8 cellular contexts compared by ENCODE assay signal in genomic region chr19:6260912-6261636, GRCh38. TPM values are rescaled to one million over a fixed set of nuclear protein-coding genes. Genes with fewer than 3 reads are reported as not detected.
DNase-seq lines count a peak whose midpoint lies in the region; ATAC-seq, FAIRE-seq and TF ChIP-seq lines count a peak whose summit lies in the region.

No MANE protein-coding gene starts in this region.

- no peak overlapping the region for H4K5ac ChIP-seq in H1 (ENCODE audit: insufficient read length, low read depth, low read length)

- no peak overlapping the region for H2BK15ac ChIP-seq in H1 (ENCODE audit: low read length)

- peak; percentile 42 to 68 for TF ChIP-seq RAD21 in H1 (IDR thresholded peaks at IDR 0.05 in 1 of 2, conservative IDR thresholded peaks at IDR 0.05 in 1 of 2; ENCODE audit: low read depth in 2 of 2, low read length in 2 of 2)

- H4K8ac ChIP-seq in H1 (ENCODE audit: extremely low read depth, insufficient read depth, low read length) = no peak overlapping the region

- H2BK12ac ChIP-seq in H1 (ENCODE audit: low read depth, low read length) = no peak overlapping the region

- TF ChIP-seq CTCF in RWPE2 (IDR thresholded peaks at IDR 0.05; ENCODE audit: poor library complexity, severe bottlenecking) = peak; percentile 39
- peak; percentile 67 to 82 (median 82) for TF ChIP-seq CTCF in H1 (IDR thresholded peaks at IDR 0.05; ENCODE audit: control extremely low read depth in 1 of 3, insufficient read depth in 1 of 3, low read depth in 1 of 3, low read length in 3 of 3)
- peak; percentile 59 for TF ChIP-seq CTCF in osteocyte (IDR thresholded peaks at IDR 0.05)

- peaks cover 26% of the 10 kb centered on the region for H3K4me1 Mint-ChIP-seq in osteocyte (ENCODE audit: unreplicated experiment)

- no peak overlapping the region for H2BK120ac ChIP-seq in H1 (replicated peaks; ENCODE audit: low read depth, low read length)

- TF ChIP-seq POLR2A in H1 (IDR thresholded peaks at IDR 0.05; ENCODE audit: control extremely low read depth in 1 of 2, low read depth in 2 of 2, low read length in 2 of 2) = no peak

- H3K4me3 ChIP-seq in RWPE2 (ENCODE audit: severe bottlenecking) (no peak overlapping the region), H1 (ENCODE audit: extremely low read depth in 1 of 4, insufficient read depth in 2 of 4, low read depth in 3 of 4, low read length in 4 of 4) (no peak overlapping the region)

- H3K9me3 Mint-ChIP-seq in osteocyte (ENCODE audit: unreplicated experiment) = no peaks in the 10 kb centered on the region

- H2BK20ac ChIP-seq in H1 (ENCODE audit: low read length) = no peak overlapping the region

- H3K27ac ChIP-seq in RWPE2 (ENCODE audit: poor library complexity, severe bottlenecking) (no peak overlapping the region), H1 (ENCODE audit: low read depth, low read length) (no peak overlapping the region)

- peaks cover 23% of the 10 kb centered on the region for H3K79me1 ChIP-seq in H1 (ENCODE audit: low read depth, low read length)

- no peak overlapping the region for H3K4me2 ChIP-seq in H1 (ENCODE audit: insufficient read depth in 1 of 2, low read depth in 2 of 2, low read length in 2 of 2)

- H2BK5ac ChIP-seq in H1 (ENCODE audit: low read depth, low read length) = no peak overlapping the region

- H3K18ac ChIP-seq in H1 (ENCODE audit: extremely low read depth, low read length) = no peak overlapping the region

- peaks cover 4 to 21% of the 10 kb centered on the region in 2 experiments for H4K20me1 ChIP-seq in H1 (replicated peaks in 1 of 2; ENCODE audit: control insufficient read depth in 1 of 2, insufficient read depth in 2 of 2, low read length in 2 of 2)

- no peaks in the 10 kb centered on the region for H3K9me3 ChIP-seq in RWPE2 (ENCODE audit: severe bottlenecking)
- H3K9me3 ChIP-seq in H1 (ENCODE audit: insufficient read depth in 2 of 2, low read depth in 1 of 2, low read length in 1 of 2) = no peaks in the 10 kb centered on the region

- no peak overlapping the region for H3K4me3 Mint-ChIP-seq in osteocyte (ENCODE audit: unreplicated experiment)

- H3K14ac ChIP-seq in H1 (ENCODE audit: insufficient read length) = no peak overlapping the region

- H4K91ac ChIP-seq in H1 (replicated peaks; ENCODE audit: insufficient read length, low read length) = no peak overlapping the region

- no peaks in the 10 kb centered on the region for H3K27me3 Mint-ChIP-seq in osteocyte (ENCODE audit: unreplicated experiment)

- POLR2A ChIA-PET in H1 (lab: Charles Lee; ENCODE audit: partially characterized antibody) = interaction anchor here (0.6 to 1.5 kb wide), 4 partner anchors 11 to 162 kb away, joined by 3 to 8 read pairs (median 3); no protein-coding TSS in a partner anchor

- no peak for TF ChIP-seq EP300 in H1 (IDR thresholded peaks at IDR 0.05; ENCODE audit: borderline replicate concordance in 1 of 2, low read depth in 2 of 2, low read length in 2 of 2)

- no peak for ATAC-seq in RWPE2 (ENCODE audit: low read depth)
- ATAC-seq in HG03565 (IDR thresholded peaks at IDR 0.05; ENCODE audit: unreplicated experiment) = no peak
- ATAC-seq in HG03175 (IDR thresholded peaks at IDR 0.05; ENCODE audit: unreplicated experiment) = no peak

- no peak overlapping the region for H3K56ac ChIP-seq in H1 (replicated peaks; ENCODE audit: insufficient read length, low read depth, low read length)

- H3K4me1 ChIP-seq in RWPE2 (ENCODE audit: insufficient read depth, poor library complexity, severe bottlenecking) = no peaks in the 10 kb centered on the region
- no peaks in the 10 kb centered on the region; a peak in 4 of 7 replicates for H3K4me1 ChIP-seq in H1 (replicated peaks in 1 of 4; ENCODE audit: control insufficient read depth in 3 of 4, insufficient read depth in 4 of 4, low read length in 3 of 4)

- H3K23me2 ChIP-seq in H1 (ENCODE audit: low read depth, low read length) = no peaks in the 10 kb centered on the region

- peaks cover 0 to 58% of the 10 kb centered on the region in 2 experiments; a peak in 3 of 4 replicates for H3K79me2 ChIP-seq in H1 (ENCODE audit: control insufficient read depth in 1 of 2, insufficient read depth in 2 of 2, low read length in 2 of 2)

- H3K4ac ChIP-seq in H1 (replicated peaks; ENCODE audit: insufficient read length, low read depth, low read length) = no peak overlapping the region

- H3K36me3 ChIP-seq in RWPE2 (ENCODE audit: low read depth) = peaks cover 32% of the 10 kb centered on the region
- peaks cover 3 to 19% (median 15%) of the 10 kb centered on the region in 4 experiments; a peak in 6 of 8 replicates for H3K36me3 ChIP-seq in H1 (ENCODE audit: control insufficient read depth in 2 of 4, insufficient read depth in 4 of 4, low read length in 3 of 4)

- no peak overlapping the region for H2AFZ ChIP-seq in H1 (ENCODE audit: low read length)

- no peak overlapping the region for H3K9ac ChIP-seq in H1 (replicated peaks in 1 of 4; ENCODE audit: extremely low read depth in 1 of 4, low read depth in 3 of 4, low read length in 3 of 4)

- no peak overlapping the region for H3K27ac Mint-ChIP-seq in osteocyte (ENCODE audit: unreplicated experiment)

- H3K27me3 ChIP-seq in RWPE2 (ENCODE audit: insufficient read depth, poor library complexity, severe bottlenecking) (no peaks in the 10 kb centered on the region), H1 (replicated peaks in 1 of 4; ENCODE audit: control insufficient read depth in 3 of 4, extremely low read depth in 1 of 4, insufficient read depth in 3 of 4, low read length in 3 of 4) (no peaks in the 10 kb centered on the region)

- H2AK5ac ChIP-seq in H1 (ENCODE audit: low read depth, low read length) = no peak overlapping the region

- H3K36me3 Mint-ChIP-seq in osteocyte (ENCODE audit: unreplicated experiment) = peaks cover 15% of the 10 kb centered on the region

- WGBS in H1 (ENCODE audit: extremely low coverage in 1 of 2, insufficient coverage in 1 of 2, insufficient read length in 1 of 2, insufficient replicate concordance in 2 of 2, low coverage in 1 of 2, low lambda C conversion rate in 2 of 2, missing lambda C conversion rate in 1 of 2), 2 experiments = 82% methylated on average over 29 of the region's 30 CpGs; no CpG with 5 or more reads in 1 of the 2 experiments

- DNase-seq in NCI-H2227 (lab: John Stamatoyannopoulos, UW; ENCODE audit: unreplicated experiment) = peak; percentile 15
- DNase-seq in NCI-H2227 treated with DMSO at 0.1 percent for 48 hours (lab: John Stamatoyannopoulos, UW) = no peak
- no peak for DNase-seq in RWPE2 (ENCODE audit: low spot score)
- DNase-seq in H1 (ENCODE audit: low read depth in 1 of 2, low spot score in 2 of 2) = peak; percentile 38 to 90
- no peak for DNase-seq in osteocyte (ENCODE audit: extremely low spot score, unreplicated experiment)
- DNase-seq in midbrain (lab: John Stamatoyannopoulos, UW) = no peak

- CTCF ChIA-PET in H1 (lab: Charles Lee; ENCODE audit: partially characterized antibody) = interaction anchor here (0.8 to 3.6 kb wide), 24 partner anchors 9 to 230 kb away, joined by 3 to 41 read pairs (median 5); no protein-coding TSS in a partner anchor

- no peak overlapping the region for H3K23ac ChIP-seq in H1 (ENCODE audit: insufficient read length)

- no peak for FAIRE-seq in H1 (lab: Jason Lieb, UNC)

TF ChIP-seq in H1, 55 proteins besides CTCF, POLR2A, EP300 and RAD21:
- TF ChIP-seq TBP (IDR thresholded peaks at IDR 0.05; ENCODE audit: low read depth, low read length) = no peak
- TF ChIP-seq ZNF274 (IDR thresholded peaks at IDR 0.05; ENCODE audit: borderline replicate concordance, extremely low read depth, low read length) = no peak
- peak; percentile 52; the same call in 1 of the 2 replicates for TF ChIP-seq GABPA (IDR thresholded peaks at IDR 0.05; ENCODE audit: borderline replicate concordance, insufficient read depth, low read length)
- TF ChIP-seq KDM5A (IDR thresholded peaks at IDR 0.05; ENCODE audit: low read length) = no peak

RNA-seq across cellular contexts. Expression of gene MLLT1, which starts 18.7 kb away (rescaled TPM):
- 42.4 and 45.1 TPM in 2 replicates for total RNA-seq in H1 (2021; fragmentation: NEBNext Ultra II Directional; extraction: Animal tissue kit (Norgen Biotek cat#: 25700))
- 18.8 and 27.7 TPM in 2 replicates for polyA plus RNA-seq in H1 (2011; rRNA removed)
- polyA plus RNA-seq in H1 (2011; cell fraction: cytosol; rRNA removed) = 19.7 TPM
- polyA plus RNA-seq in H1 (2011; cell fraction: nucleus; rRNA removed) = 74.8 TPM
- 24.7 to 35.8 TPM (median 32.5 TPM) in 4 replicates for polyA plus RNA-seq in H1 (2012, experiment 1 of 2)
- polyA plus RNA-seq in H1 (2012, experiment 2 of 2) = 17.2 TPM
- 22.0 TPM for polyA plus RNA-seq in H1 (2013, experiment 1 of 2)
- polyA plus RNA-seq in H1 (2013, experiment 2 of 2) = 21.5 TPM
- polyA minus RNA-seq in H1 (2011; rRNA and poly(A)+ RNA removed) = 7.1 and 12.4 TPM in 2 replicates
- 42.9 TPM for polyA minus RNA-seq in H1 (2011; cell fraction: cytosol; rRNA and poly(A)+ RNA removed)
- 13.2 TPM for polyA minus RNA-seq in H1 (2011; cell fraction: nucleus; rRNA and poly(A)+ RNA removed)
- 65.8 and 68.8 TPM in 2 replicates for total RNA-seq in osteocyte

Comparison
In these comparisons a context has a peak if more than half of its experiments do, and no peak if none do; other contexts are left out.
1. DNase-seq: peak in NCI-H2227 (single experiment) and H1 (2 of 2); none in NCI-H2227 treated with DMSO at 0.1 percent for 48 hours (single experiment), RWPE2 (single experiment), osteocyte (single experiment) and midbrain (single experiment).
2. Peak in every context shown above with its lines, with median percentiles within 50 percentile points of each other: CTCF ChIP-seq.